ENCODE assay signal across 8 cellular contexts in genomic region chr11:65695459-65696241, GRCh38. TPM values are rescaled to one million over a fixed set of nuclear protein-coding genes. Genes with fewer than 3 reads are reported as not detected.
DNase-seq lines count a peak whose midpoint lies in the region; ATAC-seq lines count a peak whose summit lies in the region.

No MANE protein-coding gene starts in this region.

- peak overlapping the region in 1 of 10 donors; percentile 25 for H3K27ac Mint-ChIP-seq in naive thymus-derived CD8-positive, alpha-beta T cell

- H3K27me3 Mint-ChIP-seq in naive thymus-derived CD8-positive, alpha-beta T cell = no peaks in the 10 kb centered on the region

- H3K4me3 Mint-ChIP-seq in naive thymus-derived CD8-positive, alpha-beta T cell = no peak overlapping the region

- peaks cover 7% of the 10 kb centered on the region for H3K4me1 ChIP-seq in Karpas-422 (ENCODE audit: low read length)

- H3K9me2 ChIP-seq in Karpas-422 (replicated peaks; ENCODE audit: insufficient read depth, low read length) = no peaks in the 10 kb centered on the region

- no peak overlapping the region for H3K4me3 ChIP-seq in Karpas-422 (ENCODE audit: low read length)

- no peaks in the 10 kb centered on the region for H3K9me3 Mint-ChIP-seq in naive thymus-derived CD8-positive, alpha-beta T cell

- no peak overlapping the region for H3K27ac ChIP-seq in Karpas-422 (ENCODE audit: low read length)

- no peaks in the 10 kb centered on the region for H4K20me1 ChIP-seq in Karpas-422 (ENCODE audit: insufficient read depth, low read depth, low read length)

- H3K9ac ChIP-seq in Karpas-422 (ENCODE audit: low read length) = no peak overlapping the region

- H3K79me2 ChIP-seq in Karpas-422 (ENCODE audit: low read length) = no peaks in the 10 kb centered on the region

- ATAC-seq in naive thymus-derived CD8-positive, alpha-beta T cell = no peak
- ATAC-seq in GM18519 (IDR thresholded peaks at IDR 0.05; ENCODE audit: low FRiP score, unreplicated experiment) (no peak), HG02610 (IDR thresholded peaks at IDR 0.05; ENCODE audit: unreplicated experiment) (no peak)

- H3K36me3 ChIP-seq in Karpas-422 (ENCODE audit: insufficient read depth, low read length) = no peaks in the 10 kb centered on the region

- no peaks in the 10 kb centered on the region for H3K36me3 Mint-ChIP-seq in naive thymus-derived CD8-positive, alpha-beta T cell

- no peaks in the 10 kb centered on the region for H3K27me3 ChIP-seq in Karpas-422 (ENCODE audit: low read length)

- no peak overlapping the region for H3K4me2 ChIP-seq in Karpas-422 (ENCODE audit: low read depth, low read length, poor library complexity, severe bottlenecking)

- H3K4me1 Mint-ChIP-seq in naive thymus-derived CD8-positive, alpha-beta T cell = peaks cover 0 to 10% (median 0%) of the 10 kb centered on the region in 4 donors

- H3K9me3 ChIP-seq in Karpas-422 (ENCODE audit: low read length) = no peaks in the 10 kb centered on the region

- H2AFZ ChIP-seq in Karpas-422 (ENCODE audit: low read length) = no peak overlapping the region

- DNase-seq in Karpas-422 (peak; percentile 32), NCI-H526 treated with DMSO at 0.1 percent for 48 hours (lab: John Stamatoyannopoulos, UW) (peak; percentile 67), fibroblast of peridontal ligament (ENCODE audit: extremely low read depth) (peak; percentile 8), pulmonary artery endothelial cell (ENCODE audit: low read depth, low spot score) (peak; percentile 67), cerebellum (ENCODE audit: low spot score) (no peak)
- DNase-seq in naive thymus-derived CD8-positive, alpha-beta T cell = no peak

- POLR2A ChIA-PET in naive thymus-derived CD8-positive, alpha-beta T cell (lab: Charles Lee) = no interaction called here

RNA-seq across cellular contexts. Expression of gene KAT5, which starts 16.4 kb away (rescaled TPM):
- total RNA-seq in Karpas-422 (2014; rRNA removed; shearing (Covaris generic); ENCODE audit: low replicate concordance) = 17.8 and 23.9 TPM in 2 replicates
- total RNA-seq in pulmonary artery endothelial cell (35.5 and 37.7 TPM in 2 replicates), cerebellum (33.0 TPM)
- total RNA-seq in naive thymus-derived CD8-positive, alpha-beta T cell = 100 to 1,000 TPM; 105 to 125 TPM
- polyA plus RNA-seq in naive thymus-derived CD8-positive, alpha-beta T cell = 10 to 100 TPM; 38.0 to 57.3 (median 54.0) TPM

RNA-seq across cellular contexts. Expression of gene RNASEH2C, which starts 24.9 kb away (rescaled TPM):
- 70.7 and 133 TPM in 2 replicates for total RNA-seq in Karpas-422 (2014; rRNA removed; shearing (Covaris generic); ENCODE audit: low replicate concordance)
- total RNA-seq in pulmonary artery endothelial cell (38.1 and 46.3 TPM in 2 replicates), cerebellum (10.9 TPM)
- total RNA-seq in naive thymus-derived CD8-positive, alpha-beta T cell = 10 to 100 TPM; 62.0 to 69.9 TPM
- polyA plus RNA-seq in naive thymus-derived CD8-positive, alpha-beta T cell = 10 to 100 TPM; 73.4 to 99.0 (median 98.2) TPM

RNA-seq across cellular contexts. Expression of gene RELA, which starts 32.9 kb away (rescaled TPM):
- 42.6 and 44.0 TPM in 2 replicates for total RNA-seq in Karpas-422 (2014; rRNA removed; shearing (Covaris generic); ENCODE audit: low replicate concordance)
- total RNA-seq in pulmonary artery endothelial cell (20.0 and 22.5 TPM in 2 replicates), cerebellum (21.3 TPM)
- total RNA-seq in naive thymus-derived CD8-positive, alpha-beta T cell = 100 to 1,000 TPM; 175 to 184 TPM
- polyA plus RNA-seq in naive thymus-derived CD8-positive, alpha-beta T cell = 10 to 100 TPM; 38.4 to 69.8 (median 56.6) TPM

RNA-seq across cellular contexts. Expression of gene SIPA1, which starts 57.7 kb away (rescaled TPM):
- total RNA-seq in Karpas-422 (2014; rRNA removed; shearing (Covaris generic); ENCODE audit: low replicate concordance) = 74.6 and 123 TPM in 2 replicates
- total RNA-seq in pulmonary artery endothelial cell = 45.3 and 63.5 TPM in 2 replicates
- total RNA-seq in naive thymus-derived CD8-positive, alpha-beta T cell = 100 to 1,000 TPM; 155 to 157 TPM
- polyA plus RNA-seq in naive thymus-derived CD8-positive, alpha-beta T cell = 100 to 1,000 TPM; 118 to 238 (median 140) TPM
- total RNA-seq in cerebellum = 10.2 TPM

Comparison
In these comparisons a context has a peak if more than half of its experiments do, and no peak if none do; other contexts are left out.
1. DNase-seq: peak in Karpas-422 (single experiment), NCI-H526 treated with DMSO at 0.1 percent for 48 hours (single experiment), fibroblast of peridontal ligament (single experiment) and pulmonary artery endothelial cell (single experiment); none in naive thymus-derived CD8-positive, alpha-beta T cell (0 of 10) and cerebellum (single experiment).